ENCODE assay signal across 14 cellular contexts in the genomic region with DNA sequence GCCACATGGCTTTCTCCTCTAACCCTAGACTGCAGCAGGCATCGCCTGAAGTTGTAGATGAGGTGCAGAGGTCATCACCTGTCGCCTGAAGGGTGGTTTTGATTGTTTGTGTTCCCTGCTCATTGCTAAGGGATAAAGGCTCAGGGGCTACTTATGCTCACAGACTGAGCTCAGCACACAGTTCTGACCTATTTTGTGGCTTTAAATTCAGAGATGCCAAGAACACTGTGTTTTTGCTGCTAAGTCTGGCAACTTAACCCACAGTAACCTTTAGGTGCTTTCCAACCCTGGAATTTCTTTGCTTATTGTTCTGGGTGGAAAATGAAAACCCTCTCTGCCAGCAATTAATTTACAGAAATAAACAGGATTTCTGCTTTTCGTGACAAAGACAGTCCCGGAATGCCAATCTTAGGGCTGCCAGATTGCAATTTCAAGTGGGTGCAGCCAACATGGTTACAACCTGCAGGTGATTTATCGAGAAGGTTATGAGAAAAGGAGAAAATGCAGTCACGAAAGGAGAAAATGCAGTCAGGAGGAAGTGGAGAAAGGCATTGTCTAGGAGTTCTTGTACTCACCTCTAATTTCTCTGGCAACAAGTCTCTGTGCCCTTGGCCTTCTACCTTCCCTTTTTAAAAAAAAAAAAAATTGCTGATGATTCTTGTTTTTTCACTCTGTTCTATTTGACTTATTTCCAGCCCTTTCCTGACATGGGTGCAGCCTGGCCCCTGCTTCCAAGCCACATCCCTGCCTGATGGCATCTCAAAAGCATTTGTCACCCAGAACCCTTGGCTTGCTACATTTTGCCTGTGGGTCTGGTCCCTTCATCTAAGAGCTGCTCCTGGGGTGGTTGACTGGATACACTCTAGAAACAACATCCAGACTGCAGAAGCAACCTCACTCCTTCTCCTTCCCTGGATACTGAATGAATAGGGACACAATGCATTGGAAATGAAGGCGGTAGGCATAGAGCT. TPM values are rescaled to one million over a fixed set of nuclear protein-coding genes. Genes with fewer than 3 reads are reported as not detected.
DNase-seq lines count a peak whose midpoint lies in the region; ATAC-seq, FAIRE-seq and TF ChIP-seq lines count a peak whose summit lies in the region.
"Had no signal": no experiment of that assay in that cellular context is flagged by ENCODE, and none has a peak within 500 bp of the region (broad histone marks: within the 10 kb centered on the region; RNA-seq: fewer than 3 reads in every experiment).

No MANE protein-coding gene starts in this region.

- H3K9me3 ChIP-seq in right cardiac atrium (ENCODE audit: control insufficient read depth, low read length) (no peaks in the 10 kb centered on the region), kidney (ENCODE audit: control insufficient read depth in 1 of 2, low read length in 2 of 2) (no peaks in the 10 kb centered on the region), skeletal muscle tissue (ENCODE audit: control insufficient read depth in 3 of 3, low read length in 3 of 3) (no peaks in the 10 kb centered on the region), testis (no peaks in the 10 kb centered on the region)
- H3K9me3 ChIP-seq: HAP-1 had no signal

- WGBS in right cardiac atrium, result 77% methylated on average over 7 of the region's 7 CpGs
- 36 to 37% methylated on average over 7 of the region's 7 CpGs for WGBS in testis, 2 donors

- H3K9ac ChIP-seq in kidney (ENCODE audit: low read length in 2 of 2) (no peak overlapping the region), skeletal muscle tissue (ENCODE audit: low read depth in 1 of 3, low read length in 3 of 3) (no peak overlapping the region)

- H3K4me3 ChIP-seq in right cardiac atrium (ENCODE audit: low read length) (no peak overlapping the region), kidney (ENCODE audit: low read length in 2 of 2) (no peak overlapping the region), skeletal muscle tissue (ENCODE audit: low read length in 3 of 3) (no peak overlapping the region), testis (no peak overlapping the region)
- H3K4me3 ChIP-seq: HAP-1, K562, PC-9 had no signal

- H3K27ac ChIP-seq in right cardiac atrium (ENCODE audit: low read length), result peak overlapping the region; percentile 6
- H3K27ac ChIP-seq in kidney (ENCODE audit: low read depth in 2 of 2, low read length in 2 of 2), result no peak overlapping the region
- H3K27ac ChIP-seq in skeletal muscle tissue (ENCODE audit: low read depth, low read length), result peak overlapping the region; percentile 49
- H3K27ac ChIP-seq in testis, result peak overlapping the region in 1 of 2 donors; percentile 38
- H3K27ac ChIP-seq: PC-9 had no signal

- DNase-seq in right cardiac atrium, result no peak
- DNase-seq in left ventricle myocardium superior, result no peak
- peak; percentile 29 for DNase-seq in kidney
- no peak for DNase-seq in testis
- no peak for DNase-seq in NCI-H1436 treated with DMSO at 0.1 percent for 48 hours (lab: John Stamatoyannopoulos, UW)
- DNase-seq: 8988T, EL, NCI-H1694, PC-9 had no signal

- no peak for TF ChIP-seq POLR2A in testis (IDR thresholded peaks at IDR 0.05)

- H3K27me3 ChIP-seq in right cardiac atrium (ENCODE audit: control insufficient read depth, insufficient read depth) (no peaks in the 10 kb centered on the region), skeletal muscle tissue (ENCODE audit: control insufficient read depth in 3 of 3, insufficient read depth in 3 of 3, low read length in 3 of 3) (no peaks in the 10 kb centered on the region), testis (no peaks in the 10 kb centered on the region)

- H3K36me3 ChIP-seq in kidney (ENCODE audit: control insufficient read depth in 1 of 2, insufficient read depth in 2 of 2, low read length in 2 of 2), result peaks cover 4 to 13% of the 10 kb centered on the region in 2 donors
- H3K36me3 ChIP-seq in skeletal muscle tissue (ENCODE audit: control insufficient read depth in 3 of 3, insufficient read depth in 3 of 3, low read length in 3 of 3), result peaks cover 0 to 2% (median 0%) of the 10 kb centered on the region in 3 donors
- no peaks in the 10 kb centered on the region for H3K36me3 ChIP-seq in testis (ENCODE audit: low read depth, missing control alignments)
- H3K36me3 ChIP-seq: HAP-1 had no signal

- no peak for ATAC-seq in right cardiac atrium
- no peak for ATAC-seq in left ventricle myocardium superior
- ATAC-seq in activated CD4-positive, CD25-positive, alpha-beta regulatory T cell treated with anti-CD3 and anti-CD28 coated beads, Interleukin-2, amount 50 U/mL, for 24 hours, result no peak
- ATAC-seq in HG03025 (IDR thresholded peaks at IDR 0.05; ENCODE audit: low FRiP score, unreplicated experiment), result no peak
- ATAC-seq: K562 had no signal

- FAIRE-seq in kidney (lab: Jason Lieb, UNC), result no peak
- FAIRE-seq: K562 had no signal

- H3K4me1 ChIP-seq in right cardiac atrium (ENCODE audit: control insufficient read depth, insufficient read depth, low read length), result no peaks in the 10 kb centered on the region
- H3K4me1 ChIP-seq in kidney (ENCODE audit: control insufficient read depth in 1 of 2, insufficient read depth in 1 of 2, low read depth in 1 of 2, low read length in 2 of 2), result no peaks in the 10 kb centered on the region
- H3K4me1 ChIP-seq in skeletal muscle tissue (ENCODE audit: control insufficient read depth in 3 of 3, insufficient read depth in 3 of 3, low read length in 3 of 3), result peaks cover 14 to 22% (median 22%) of the 10 kb centered on the region in 3 donors
- H3K4me1 ChIP-seq in testis, result peaks cover 28% of the 10 kb centered on the region
- H3K4me1 ChIP-seq: HAP-1 had no signal

- TF ChIP-seq CTCF in kidney (IDR thresholded peaks at IDR 0.05; ENCODE audit: borderline replicate concordance, extremely low read depth, insufficient read depth), result no peak
- no peak for TF ChIP-seq CTCF in testis (IDR thresholded peaks at IDR 0.05)

- intact Hi-C loops in right cardiac atrium (cut with DNase I) (no loop called here), left ventricle myocardium superior (cut with micrococcal nuclease) (no loop called here), kidney (cut with DNase I) (loop anchor here (10.0 kb wide), 1 partner anchor 105 kb away; no protein-coding TSS in a partner anchor), testis (cut with DNase I; ENCODE audit: low total_unique reads) (loop anchor here (10.0 kb wide), 1 partner anchor 105 kb away; no protein-coding TSS in a partner anchor)

RNA-seq across cellular contexts. Expression of a gene that starts 23.3 kb away (rescaled TPM):
- total RNA-seq in right cardiac atrium (100 to 1,000 TPM; 116 to 142 (median 120) TPM), left ventricle myocardium superior (105 TPM), kidney (217 TPM), skeletal muscle tissue (104 TPM), testis (100 to 1,000 TPM; 393 to 628 TPM)
- polyA plus RNA-seq in right cardiac atrium (170 TPM), kidney (ENCODE audit: insufficient read depth, low read depth, low replicate concordance) (435 TPM), testis (ENCODE audit: insufficient read depth, low read depth, low replicate concordance) (291 TPM)

RNA-seq across cellular contexts. Expression of a gene that starts 23.7 kb away (rescaled TPM):
- total RNA-seq in right cardiac atrium (10 to 100 TPM; 29.2 to 40.0 (median 34.9) TPM), left ventricle myocardium superior (37.5 TPM), kidney (27.1 TPM), skeletal muscle tissue (19.8 TPM), testis (10 to 100 TPM; 22.5 to 27.6 TPM)
- polyA plus RNA-seq in right cardiac atrium (45.1 TPM), kidney (ENCODE audit: insufficient read depth, low read depth, low replicate concordance) (60.1 TPM), testis (ENCODE audit: insufficient read depth, low read depth, low replicate concordance) (30.3 TPM)

RNA-seq across cellular contexts. Expression of a gene that starts 43.8 kb away (rescaled TPM):
- total RNA-seq in right cardiac atrium, result under 1 TPM in 2 of 4 donors, not detected in 2; 0.09 to 0.28 TPM
- polyA plus RNA-seq in right cardiac atrium, result 0.07 TPM
- total RNA-seq in left ventricle myocardium superior, result 0.22 TPM
- total RNA-seq in kidney, result 0.13 TPM
- polyA plus RNA-seq in kidney (ENCODE audit: insufficient read depth, low read depth, low replicate concordance), result 0.47 TPM
- total RNA-seq in skeletal muscle tissue, result under 0.01 TPM
- total RNA-seq in testis, result under 1 TPM; 0.16 to 0.25 TPM
- 0.21 TPM for polyA plus RNA-seq in testis (ENCODE audit: insufficient read depth, low read depth, low replicate concordance)
- total RNA-seq: K562 had no signal
- polyA plus RNA-seq: K562 had no signal

Comparison
In these comparisons a context has a peak if more than half of its experiments do, and no peak if none do; other contexts are left out.
1. H3K27ac ChIP-seq: peak in right cardiac atrium (single experiment) and skeletal muscle tissue (single experiment); none in kidney (0 of 2).
2. intact Hi-C loops: an anchor here in kidney (10.0 kb wide) and testis (10.0 kb wide); none called in right cardiac atrium and left ventricle myocardium superior.